1 cellular context compared by ENCODE assay signal in the genomic region with DNA sequence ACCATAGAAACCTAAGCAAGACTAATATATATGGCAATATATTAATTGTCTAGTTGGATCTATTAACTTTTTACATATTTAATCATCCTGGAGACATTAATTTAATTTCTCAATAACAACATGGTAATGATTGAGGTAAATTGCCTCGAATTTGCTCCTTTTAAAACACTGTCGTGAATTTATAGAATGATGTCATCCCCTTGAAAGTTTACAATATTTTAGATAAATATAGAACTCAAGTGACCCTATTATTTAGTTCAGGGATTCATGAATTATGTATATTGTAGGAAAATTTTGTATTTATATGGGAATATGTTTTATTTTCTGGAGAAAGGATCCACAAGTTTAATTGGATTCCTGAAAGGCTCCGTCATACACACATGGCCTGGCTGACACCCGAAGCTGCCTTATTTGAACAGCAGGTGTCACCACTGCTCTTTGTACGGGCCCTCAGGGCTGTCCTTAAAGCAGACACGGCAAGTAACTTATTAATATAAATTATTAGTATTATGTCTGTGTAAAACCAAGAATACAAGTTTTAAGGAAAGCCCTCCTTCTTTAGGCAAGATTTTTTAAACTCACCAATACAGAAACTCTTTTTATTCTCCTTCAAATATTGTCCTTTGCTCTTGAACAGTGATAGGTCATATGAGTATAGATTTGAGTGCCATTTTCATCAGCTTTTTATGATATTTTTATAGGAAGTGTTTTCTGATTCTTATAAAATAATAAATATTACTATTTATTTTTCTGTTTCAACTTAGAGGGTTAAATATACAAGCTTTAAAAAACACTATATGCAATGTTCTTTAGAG.
TF ChIP-seq lines count a peak whose summit lies in the region.

No MANE protein-coding gene starts in this region.

TF ChIP-seq in GM12878, 131 proteins besides CTCF, POLR2A, EP300 and RAD21 (continued from another document):
- TF ChIP-seq, protein P1, sequence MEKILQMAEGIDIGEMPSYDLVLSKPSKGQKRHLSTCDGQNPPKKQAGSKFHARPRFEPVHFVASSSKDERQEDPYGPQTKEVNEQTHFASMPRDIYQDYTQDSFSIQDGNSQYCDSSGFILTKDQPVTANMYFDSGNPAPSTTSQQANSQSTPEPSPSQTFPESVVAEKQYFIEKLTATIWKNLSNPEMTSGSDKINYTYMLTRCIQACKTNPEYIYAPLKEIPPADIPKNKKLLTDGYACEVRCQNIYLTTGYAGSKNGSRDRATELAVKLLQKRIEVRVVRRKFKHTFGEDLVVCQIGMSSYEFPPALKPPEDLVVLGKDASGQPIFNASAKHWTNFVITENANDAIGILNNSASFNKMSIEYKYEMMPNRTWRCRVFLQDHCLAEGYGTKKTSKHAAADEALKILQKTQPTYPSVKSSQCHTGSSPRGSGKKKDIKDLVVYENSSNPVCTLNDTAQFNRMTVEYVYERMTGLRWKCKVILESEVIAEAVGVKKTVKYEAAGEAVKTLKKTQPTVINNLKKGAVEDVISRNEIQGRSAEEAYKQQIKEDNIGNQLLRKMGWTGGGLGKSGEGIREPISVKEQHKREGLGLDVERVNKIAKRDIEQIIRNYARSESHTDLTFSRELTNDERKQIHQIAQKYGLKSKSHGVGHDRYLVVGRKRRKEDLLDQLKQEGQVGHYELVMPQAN (conservative IDR thresholded peaks at IDR 0.05) = no peak
- TF ChIP-seq MTA2 (IDR thresholded peaks at IDR 0.05; ENCODE audit: low read depth) = no peak
- TF ChIP-seq STAT3 (IDR thresholded peaks at IDR 0.05; ENCODE audit: low read depth, low read length) = no peak
- TF ChIP-seq BRCA1 (IDR thresholded peaks at IDR 0.05; ENCODE audit: low read depth, low read length) = no peak
- TF ChIP-seq, protein P2, sequence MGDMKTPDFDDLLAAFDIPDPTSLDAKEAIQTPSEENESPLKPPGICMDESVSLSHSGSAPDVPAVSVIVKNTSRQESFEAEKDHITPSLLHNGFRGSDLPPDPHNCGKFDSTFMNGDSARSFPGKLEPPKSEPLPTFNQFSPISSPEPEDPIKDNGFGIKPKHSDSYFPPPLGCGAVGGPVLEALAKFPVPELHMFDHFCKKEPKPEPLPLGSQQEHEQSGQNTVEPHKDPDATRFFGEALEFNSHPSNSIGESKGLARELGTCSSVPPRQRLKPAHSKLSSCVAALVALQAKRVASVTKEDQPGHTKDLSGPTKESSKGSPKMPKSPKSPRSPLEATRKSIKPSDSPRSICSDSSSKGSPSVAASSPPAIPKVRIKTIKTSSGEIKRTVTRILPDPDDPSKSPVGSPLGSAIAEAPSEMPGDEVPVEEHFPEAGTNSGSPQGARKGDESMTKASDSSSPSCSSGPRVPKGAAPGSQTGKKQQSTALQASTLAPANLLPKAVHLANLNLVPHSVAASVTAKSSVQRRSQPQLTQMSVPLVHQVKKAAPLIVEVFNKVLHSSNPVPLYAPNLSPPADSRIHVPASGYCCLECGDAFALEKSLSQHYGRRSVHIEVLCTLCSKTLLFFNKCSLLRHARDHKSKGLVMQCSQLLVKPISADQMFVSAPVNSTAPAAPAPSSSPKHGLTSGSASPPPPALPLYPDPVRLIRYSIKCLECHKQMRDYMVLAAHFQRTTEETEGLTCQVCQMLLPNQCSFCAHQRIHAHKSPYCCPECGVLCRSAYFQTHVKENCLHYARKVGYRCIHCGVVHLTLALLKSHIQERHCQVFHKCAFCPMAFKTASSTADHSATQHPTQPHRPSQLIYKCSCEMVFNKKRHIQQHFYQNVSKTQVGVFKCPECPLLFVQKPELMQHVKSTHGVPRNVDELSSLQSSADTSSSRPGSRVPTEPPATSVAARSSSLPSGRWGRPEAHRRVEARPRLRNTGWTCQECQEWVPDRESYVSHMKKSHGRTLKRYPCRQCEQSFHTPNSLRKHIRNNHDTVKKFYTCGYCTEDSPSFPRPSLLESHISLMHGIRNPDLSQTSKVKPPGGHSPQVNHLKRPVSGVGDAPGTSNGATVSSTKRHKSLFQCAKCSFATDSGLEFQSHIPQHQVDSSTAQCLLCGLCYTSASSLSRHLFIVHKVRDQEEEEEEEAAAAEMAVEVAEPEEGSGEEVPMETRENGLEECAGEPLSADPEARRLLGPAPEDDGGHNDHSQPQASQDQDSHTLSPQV (IDR thresholded peaks at IDR 0.05) = 0 out of 2 replicates have a peak, but pooled peaks have one; percentile 41
- TF ChIP-seq, protein P3, sequence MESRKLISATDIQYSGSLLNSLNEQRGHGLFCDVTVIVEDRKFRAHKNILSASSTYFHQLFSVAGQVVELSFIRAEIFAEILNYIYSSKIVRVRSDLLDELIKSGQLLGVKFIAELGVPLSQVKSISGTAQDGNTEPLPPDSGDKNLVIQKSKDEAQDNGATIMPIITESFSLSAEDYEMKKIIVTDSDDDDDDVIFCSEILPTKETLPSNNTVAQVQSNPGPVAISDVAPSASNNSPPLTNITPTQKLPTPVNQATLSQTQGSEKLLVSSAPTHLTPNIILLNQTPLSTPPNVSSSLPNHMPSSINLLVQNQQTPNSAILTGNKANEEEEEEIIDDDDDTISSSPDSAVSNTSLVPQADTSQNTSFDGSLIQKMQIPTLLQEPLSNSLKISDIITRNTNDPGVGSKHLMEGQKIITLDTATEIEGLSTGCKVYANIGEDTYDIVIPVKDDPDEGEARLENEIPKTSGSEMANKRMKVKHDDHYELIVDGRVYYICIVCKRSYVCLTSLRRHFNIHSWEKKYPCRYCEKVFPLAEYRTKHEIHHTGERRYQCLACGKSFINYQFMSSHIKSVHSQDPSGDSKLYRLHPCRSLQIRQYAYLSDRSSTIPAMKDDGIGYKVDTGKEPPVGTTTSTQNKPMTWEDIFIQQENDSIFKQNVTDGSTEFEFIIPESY (IDR thresholded peaks at IDR 0.05) = no peak
- no peak for TF ChIP-seq IKZF1 (conservative IDR thresholded peaks at IDR 0.05)
- no peak for TF ChIP-seq MTA3 (IDR thresholded peaks at IDR 0.05; ENCODE audit: borderline replicate concordance, low read length)
- peak; percentile 74; the same call in 1 of the 2 replicates for TF ChIP-seq SMC3 (IDR thresholded peaks at IDR 0.05; ENCODE audit: borderline replicate concordance, low read length)
- TF ChIP-seq CBX3 (IDR thresholded peaks at IDR 0.05; ENCODE audit: borderline replicate concordance, low read depth) = no peak
- TF ChIP-seq SREBF1 (IDR thresholded peaks at IDR 0.05; ENCODE audit: low read length) = no peak
- TF ChIP-seq ATF7 (IDR thresholded peaks at IDR 0.05; ENCODE audit: low read depth) = peak; percentile 68
- TF ChIP-seq JUND (IDR thresholded peaks at IDR 0.05; ENCODE audit: low read depth, low read length) = no peak
- TF ChIP-seq TCF3 (IDR thresholded peaks at IDR 0.05; ENCODE audit: borderline replicate concordance, insufficient read depth, low read depth, low read length) = no peak
- peak; percentile 62; the same call in 1 of the 2 replicates for TF ChIP-seq YY1 (IDR thresholded peaks at IDR 0.05; ENCODE audit: low read depth, low read length)
TF ChIP-seq in GM12878: peak in this region for 4.
